In the genomic region with DNA sequence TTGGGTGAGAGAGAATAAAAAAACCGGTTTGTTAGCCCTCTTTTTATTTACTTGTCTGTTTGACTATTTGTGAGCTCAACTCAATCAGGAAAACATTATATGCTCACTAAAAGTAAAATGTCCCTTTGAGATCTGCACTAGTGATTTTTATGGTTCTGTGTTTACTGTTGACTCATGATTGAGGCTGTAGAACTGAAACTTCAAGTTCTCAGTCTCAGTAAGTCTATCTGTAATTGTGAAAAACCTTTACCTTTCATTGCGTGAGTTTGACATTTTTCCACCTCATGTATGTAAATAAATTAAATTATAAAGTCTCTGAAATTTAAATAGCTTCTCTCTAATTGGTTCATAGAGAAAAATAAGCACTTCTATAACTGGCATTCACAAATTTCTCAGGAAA, we compare ENCODE assay signal across 1 cellular context.
TF ChIP-seq lines count a peak whose summit lies in the region.

No MANE protein-coding gene starts in this region.

TF ChIP-seq in SK-N-SH, 30 proteins besides CTCF, POLR2A, EP300 and RAD21 (continued from another document):
- TF ChIP-seq FOXM1 (IDR thresholded peaks at IDR 0.05; ENCODE audit: low read depth), result no peak
- TF ChIP-seq, protein P1, sequence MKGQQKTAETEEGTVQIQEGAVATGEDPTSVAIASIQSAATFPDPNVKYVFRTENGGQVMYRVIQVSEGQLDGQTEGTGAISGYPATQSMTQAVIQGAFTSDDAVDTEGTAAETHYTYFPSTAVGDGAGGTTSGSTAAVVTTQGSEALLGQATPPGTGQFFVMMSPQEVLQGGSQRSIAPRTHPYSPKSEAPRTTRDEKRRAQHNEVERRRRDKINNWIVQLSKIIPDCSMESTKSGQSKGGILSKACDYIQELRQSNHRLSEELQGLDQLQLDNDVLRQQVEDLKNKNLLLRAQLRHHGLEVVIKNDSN (IDR thresholded peaks at IDR 0.05; ENCODE audit: borderline replicate concordance, low read depth), result no peak
- TF ChIP-seq MEF2A (IDR thresholded peaks at IDR 0.05; ENCODE audit: borderline replicate concordance, low read depth), result no peak
- TF ChIP-seq IRF3 (IDR thresholded peaks at IDR 0.05; ENCODE audit: low read depth, low read length), result no peak
- no peak for TF ChIP-seq RCOR1 (IDR thresholded peaks at IDR 0.05; ENCODE audit: low read length)
- no peak for TF ChIP-seq RFX5 (IDR thresholded peaks at IDR 0.05; ENCODE audit: low read length)
- TF ChIP-seq, protein P2, sequence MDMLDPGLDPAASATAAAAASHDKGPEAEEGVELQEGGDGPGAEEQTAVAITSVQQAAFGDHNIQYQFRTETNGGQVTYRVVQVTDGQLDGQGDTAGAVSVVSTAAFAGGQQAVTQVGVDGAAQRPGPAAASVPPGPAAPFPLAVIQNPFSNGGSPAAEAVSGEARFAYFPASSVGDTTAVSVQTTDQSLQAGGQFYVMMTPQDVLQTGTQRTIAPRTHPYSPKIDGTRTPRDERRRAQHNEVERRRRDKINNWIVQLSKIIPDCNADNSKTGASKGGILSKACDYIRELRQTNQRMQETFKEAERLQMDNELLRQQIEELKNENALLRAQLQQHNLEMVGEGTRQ (IDR thresholded peaks at IDR 0.05; ENCODE audit: borderline replicate concordance, low read depth, low read length), result no peak
- TF ChIP-seq SIN3A (IDR thresholded peaks at IDR 0.05; ENCODE audit: borderline replicate concordance, low read depth, low read length), result no peak
- TF ChIP-seq EZH2phosphoT487 (IDR thresholded peaks at IDR 0.05; ENCODE audit: borderline replicate concordance, low read depth), result no peak
